2 cellular contexts compared by ENCODE assay signal in the genomic region with DNA sequence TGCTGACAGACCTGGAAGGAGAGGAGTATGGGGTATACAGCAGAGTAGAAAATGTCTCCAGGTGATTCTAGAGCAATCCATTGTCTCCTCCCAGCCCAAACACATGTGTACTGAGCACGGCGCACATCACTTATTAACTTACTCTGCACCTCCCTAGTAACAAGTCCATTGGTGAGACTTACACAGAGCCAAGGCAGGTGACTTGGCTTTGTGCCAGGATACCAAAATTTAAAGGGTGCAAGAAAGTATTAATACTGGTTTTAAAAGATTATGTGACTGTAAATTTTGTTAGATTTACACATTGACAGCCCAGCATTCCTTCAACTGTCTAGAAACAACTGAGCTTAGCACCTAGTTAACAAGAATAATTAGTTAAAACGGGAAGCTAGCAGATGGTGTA.
TF ChIP-seq lines count a peak whose summit lies in the region.
"Not testable (repeated sequence)": the region's sequence is repeated elsewhere in the genome, so short reads cannot be mapped to it uniquely, and the experiment has no call there.

No MANE protein-coding gene starts in this region.

TF ChIP-seq in K562, 482 proteins besides CTCF, POLR2A, EP300 and RAD21:
- TF ChIP-seq NFIX (CRISPR knock-in tag; IDR thresholded peaks at IDR 0.05; ENCODE audit: low read depth) (peak; percentile 68), NFIC (IDR thresholded peaks at IDR 0.05) (peak; percentile 89)

TF ChIP-seq in HepG2, 621 proteins besides CTCF, POLR2A, EP300 and RAD21:
- TF ChIP-seq LCORL (IDR thresholded peaks at IDR 0.05), result peak; percentile 95
- not testable (repeated sequence) for TF ChIP-seq LCORL (CRISPR knock-in tag; IDR thresholded peaks at IDR 0.05)
TF ChIP-seq in HepG2: peak in this region for 1; not testable (repeated sequence) for 620.
